In the genomic region with DNA sequence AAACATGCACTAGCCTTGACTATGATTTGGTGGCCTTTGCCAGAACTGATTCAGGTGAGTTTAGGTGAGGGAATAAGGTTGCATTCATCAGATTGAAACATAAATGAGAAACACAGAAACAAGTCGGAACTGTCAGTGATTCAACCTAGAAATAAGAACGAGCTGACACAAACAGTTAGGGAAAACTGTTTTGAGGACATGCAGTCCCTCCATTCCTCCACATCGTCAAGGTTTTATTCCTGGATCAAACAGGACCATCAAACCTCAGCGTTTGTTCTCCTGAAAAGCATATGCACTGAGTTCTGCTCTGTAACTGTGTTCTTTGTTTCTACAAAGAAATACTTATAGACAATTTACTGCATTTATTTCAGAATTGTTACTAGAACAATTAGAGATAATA, we compare ENCODE assay signal across 13 cellular contexts. TPM values are rescaled to one million over a fixed set of nuclear protein-coding genes. Genes with fewer than 3 reads are reported as not detected.
DNase-seq lines count a peak whose midpoint lies in the region; ATAC-seq and TF ChIP-seq lines count a peak whose summit lies in the region.
"Had no signal": no experiment of that assay in that cellular context is flagged by ENCODE, and none has a peak within 500 bp of the region (broad histone marks: within the 10 kb centered on the region; RNA-seq: fewer than 3 reads in every experiment).

No MANE protein-coding gene starts in this region.

- no peaks in the 10 kb centered on the region for H3K9me3 Mint-ChIP-seq in activated T-cell treated with anti-CD3 and anti-CD28 coated beads, Interleukin-2, amount 50 U/mL, for 24 hours
- no peaks in the 10 kb centered on the region for H3K9me3 Mint-ChIP-seq in stimulated activated naive B cell treated with anti-CD40 and anti-IgM and Interleukin-4, amounts not matched to agents 10 μg/mL and 1 μg/mL and 100 μg/mL, for 72 hours

- H3K4me3 Mint-ChIP-seq in activated T-cell treated with anti-CD3 and anti-CD28 coated beads, Interleukin-2, amount 50 U/mL, for 24 hours = peak overlapping the region; percentile 89
- H3K4me3 Mint-ChIP-seq in stimulated activated naive B cell treated with anti-CD40 and anti-IgM and Interleukin-4, amounts not matched to agents 10 μg/mL and 1 μg/mL and 100 μg/mL, for 72 hours = peak overlapping the region; percentile 49 to 53
- H3K4me3 Mint-ChIP-seq: CD14-positive monocyte had no signal

- peaks cover 45% of the 10 kb centered on the region for H3K36me3 Mint-ChIP-seq in activated T-cell treated with anti-CD3 and anti-CD28 coated beads, Interleukin-2, amount 50 U/mL, for 24 hours (ENCODE audit: low read depth)
- peaks cover 23 to 32% of the 10 kb centered on the region in 2 donors for H3K36me3 Mint-ChIP-seq in stimulated activated naive B cell treated with anti-CD40 and anti-IgM and Interleukin-4, amounts not matched to agents 10 μg/mL and 1 μg/mL and 100 μg/mL, for 72 hours

- no peak overlapping the region for H3K27ac Mint-ChIP-seq in activated T-cell treated with anti-CD3 and anti-CD28 coated beads, Interleukin-2, amount 50 U/mL, for 24 hours
- H3K27ac Mint-ChIP-seq in stimulated activated naive B cell treated with anti-CD40 and anti-IgM and Interleukin-4, amounts not matched to agents 10 μg/mL and 1 μg/mL and 100 μg/mL, for 72 hours = no peak overlapping the region
- H3K27ac Mint-ChIP-seq: CD14-positive monocyte had no signal

- peaks cover 41% of the 10 kb centered on the region for H3K4me1 Mint-ChIP-seq in activated T-cell treated with anti-CD3 and anti-CD28 coated beads, Interleukin-2, amount 50 U/mL, for 24 hours (ENCODE audit: low read depth)
- H3K4me1 Mint-ChIP-seq in stimulated activated naive B cell treated with anti-CD40 and anti-IgM and Interleukin-4, amounts not matched to agents 10 μg/mL and 1 μg/mL and 100 μg/mL, for 72 hours = peaks cover 18 to 52% of the 10 kb centered on the region in 2 donors

- H3K27me3 Mint-ChIP-seq in activated T-cell treated with anti-CD3 and anti-CD28 coated beads, Interleukin-2, amount 50 U/mL, for 24 hours = no peaks in the 10 kb centered on the region
- H3K27me3 Mint-ChIP-seq in stimulated activated naive B cell treated with anti-CD40 and anti-IgM and Interleukin-4, amounts not matched to agents 10 μg/mL and 1 μg/mL and 100 μg/mL, for 72 hours = no peaks in the 10 kb centered on the region
- H3K27me3 Mint-ChIP-seq: memory B cell had no signal

- DNase-seq in activated T-cell treated with anti-CD3 and anti-CD28 coated beads, Interleukin-2, amount 50 U/mL, for 24 hours = no peak
- no peak for DNase-seq in activated T-cell treated with anti-CD3 and anti-CD28 coated beads, Interleukin-2, amount 50 U/mL, for 48 hours
- DNase-seq in SK-N-DZ (ENCODE audit: low spot score) (peak; percentile 35), foreskin fibroblast (peak in 1 of 2 donors; percentile 14), NCI-H748 (lab: John Stamatoyannopoulos, UW; ENCODE audit: unreplicated experiment) (no peak), mesenteric fat pad (ENCODE audit: low spot score) (no peak)
- no peak for DNase-seq in stimulated activated naive B cell treated with anti-CD40 and anti-IgM and Interleukin-4, amounts not matched to agents 10 μg/mL and 1 μg/mL and 100 μg/mL, for 72 hours
- DNase-seq: NCI-H1694; stimulated activated CD4-positive, alpha-beta T cell treated with anti-CD3 and anti-CD28 coated beads, Interleukin-2, amount 100 ng/mL, for 48 hours; SW 1271 had no signal

- no peak for ATAC-seq in stimulated activated naive B cell treated with anti-CD40 and anti-IgM and Interleukin-4, amounts not matched to agents 10 μg/mL and 1 μg/mL and 100 μg/mL, for 72 hours (replicated peaks)
- no peak for ATAC-seq in HG03095 (IDR thresholded peaks at IDR 0.05; ENCODE audit: unreplicated experiment)

- TF ChIP-seq CTCF in foreskin fibroblast (IDR thresholded peaks at IDR 0.05; ENCODE audit: low read depth, low read length) = no peak

- peak overlapping the region; percentile 13 to 74 for H3K4me3 ChIP-seq in foreskin fibroblast (ENCODE audit: low read depth in 1 of 2, low read length in 2 of 2)

RNA-seq across cellular contexts. Expression of a gene that starts 1.7 kb away (rescaled TPM):
- polyA plus RNA-seq in SK-N-DZ (2014; cell fraction: cytosol; rRNA removed) = 14.5 and 15.5 TPM in 2 replicates
- polyA plus RNA-seq in SK-N-DZ (2014; cell fraction: nucleus; rRNA removed) = 38.5 and 45.1 TPM in 2 replicates
- total RNA-seq in mesenteric fat pad = 6.8 TPM
